ENCODE assay signal across 25 cellular contexts in genomic region chr19:49186108-49186507, GRCh38. TPM values are rescaled to one million over a fixed set of nuclear protein-coding genes. Genes with fewer than 3 reads are reported as not detected.
"Had no signal": no experiment of that assay in that cellular context is flagged by ENCODE, and none has a peak within 500 bp of the region (broad histone marks: within the 10 kb centered on the region; RNA-seq: fewer than 3 reads in every experiment).

No MANE protein-coding gene starts in this region.

- H3K36me3 Mint-ChIP-seq: activated naive CD8-positive, alpha-beta T cell had no signal

- H3K27me3 ChIP-seq: foreskin keratinocyte, tibial nerve had no signal

- H3K4me1 Mint-ChIP-seq: brain had no signal

- H3K27ac ChIP-seq: foreskin keratinocyte, prostate gland, skin epidermis, tibial nerve had no signal

- DNase-seq: activated CD4-positive, alpha-beta T cell treated with anti-CD3 and anti-CD28 coated beads for 36 hours; activated CD8-positive, alpha-beta memory T cell treated with anti-CD3 and anti-CD28 coated beads, Interleukin-2, amount 50 U/mL, for 4 hours; activated CD8-positive, alpha-beta T cell treated with anti-CD3 and anti-CD28 coated beads, Interleukin-2, amount 10 ng/mL, durations not matched to agents 7 days and 5 days; activated gamma-delta T cell; activated T-cell treated with anti-CD3 and anti-CD28 coated beads, Interleukin-2, amount 50 U/mL, for 48 hours; central memory CD4-positive, alpha-beta T cell; cortex of kidney; effector CD4-positive, alpha-beta T cell; foreskin keratinocyte; glutamatergic neuron; left ventricle myocardium superior; mesendoderm; right cardiac atrium; stimulated activated CD4-positive, alpha-beta T cell treated with anti-CD3 and anti-CD28 coated beads, Interleukin-15, amount 100 ng/mL, for 24 hours; stimulated activated CD4-positive, alpha-beta T cell treated with anti-CD3 and anti-CD28 coated beads, Interleukin-4, amount 100 ng/mL, for 1 hour; stimulated activated naive CD4-positive, alpha-beta T cell treated with Interleukin-2 at 50 U/mL for 16 hours; substantia nigra; T-helper 17 cell had no signal

- H3K27ac Mint-ChIP-seq: activated CD4-positive, alpha-beta T cell treated with anti-CD3 and anti-CD28 coated beads for 36 hours; activated CD8-positive, alpha-beta T cell treated with anti-CD3 and anti-CD28 coated beads, Interleukin-2, amount 10 ng/mL, durations not matched to agents 7 days and 5 days; activated naive CD8-positive, alpha-beta T cell; T-helper 17 cell had no signal

- H3K9me3 ChIP-seq: prostate gland had no signal

- H3K4me1 ChIP-seq: foreskin keratinocyte, prostate gland, tibial nerve had no signal

- H3K27me3 Mint-ChIP-seq: activated naive CD8-positive, alpha-beta T cell had no signal

- ATAC-seq: activated CD4-positive, alpha-beta T cell treated with anti-CD3 and anti-CD28 coated beads for 36 hours; activated CD8-positive, alpha-beta T cell treated with anti-CD3 and anti-CD28 coated beads, Interleukin-2, amount 10 ng/mL, durations not matched to agents 7 days and 5 days; foreskin keratinocyte; left ventricle myocardium superior; right cardiac atrium; T-helper 17 cell had no signal

- H3K4me3 ChIP-seq: prostate gland, skin epidermis, tibial nerve had no signal

- H3K4me3 Mint-ChIP-seq: activated CD4-positive, alpha-beta T cell treated with anti-CD3 and anti-CD28 coated beads for 36 hours; activated CD8-positive, alpha-beta T cell treated with anti-CD3 and anti-CD28 coated beads, Interleukin-2, amount 10 ng/mL, durations not matched to agents 7 days and 5 days; activated naive CD8-positive, alpha-beta T cell; brain; T-helper 17 cell had no signal

RNA-seq across cellular contexts. Expression of gene TRPM4, which starts 28.5 kb away (rescaled TPM):
- total RNA-seq: activated CD8-positive, alpha-beta T cell treated with anti-CD3 and anti-CD28 coated beads, Interleukin-2, amount 10 ng/mL, durations not matched to agents 7 days and 5 days had no signal

RNA-seq across cellular contexts. Expression of gene HRC, which starts 30.9 kb away (rescaled TPM):
- total RNA-seq: activated CD4-positive, alpha-beta T cell treated with anti-CD3 and anti-CD28 coated beads for 36 hours; activated CD8-positive, alpha-beta T cell treated with anti-CD3 and anti-CD28 coated beads, Interleukin-2, amount 10 ng/mL, durations not matched to agents 7 days and 5 days; foreskin keratinocyte; kidney epithelial cell; T-helper 17 cell had no signal
- polyA plus RNA-seq: foreskin keratinocyte, neural cell had no signal
